In genomic region chr1:50970508-50970885, GRCh38 we compare ENCODE assay signal across 8 cellular contexts. TPM values are rescaled to one million over a fixed set of nuclear protein-coding genes. Genes with fewer than 3 reads are reported as not detected.
A peak's percentile ranks its signal among the peaks of the same experiment; 100 is the strongest.
DNase-seq lines count a peak whose midpoint lies in the region; ATAC-seq and TF ChIP-seq lines count a peak whose summit lies in the region.

No MANE protein-coding gene starts in this region.

- H3K79me2 ChIP-seq in Loucy (ENCODE audit: insufficient read depth, low read length): peaks cover 98% of the 10 kb centered on the region

- H3K79me1 ChIP-seq in neuronal stem cell (ENCODE audit: low read depth, low read length): no peaks in the 10 kb centered on the region

- peaks cover 2% of the 10 kb centered on the region; the same call in 1 of the 2 replicates for H3F3A ChIP-seq in Loucy (ENCODE audit: low read depth)

- H3K4ac ChIP-seq in neuronal stem cell (ENCODE audit: low read length): no peak overlapping the region

- H3K27ac Mint-ChIP-seq in CD4-positive, alpha-beta memory T cell: peak overlapping the region; percentile 90 to 98 (median 93)

- POLR2A ChIA-PET in CD4-positive, alpha-beta memory T cell (lab: Charles Lee; ENCODE audit: partially characterized antibody): interaction anchor here (1.0 to 4.4 kb wide), 3 partner anchors 8 to 12 kb away, joined by 3 to 122 read pairs (median 88); partner anchors contain the start of gene FAF1

- no peak overlapping the region for H2BK5ac ChIP-seq in neuronal stem cell (ENCODE audit: low read length)

- no CpG with 5 or more reads among the region's 6 CpGs for WGBS in neuronal stem cell (ENCODE audit: extremely low coverage in 2 of 2, insufficient read length in 2 of 2, insufficient replicate concordance in 1 of 2), 2 donors

- peaks cover 31% of the 10 kb centered on the region for H3K4me1 ChIP-seq in CD4-positive, alpha-beta memory T cell (ENCODE audit: insufficient read depth, low read length)
- H3K4me1 ChIP-seq in Loucy (ENCODE audit: insufficient read depth, low read length, poor library complexity, severe bottlenecking): peaks cover 29% of the 10 kb centered on the region
- peaks cover 5 to 12% of the 10 kb centered on the region in 2 donors for H3K4me1 ChIP-seq in neuronal stem cell (ENCODE audit: control insufficient read depth in 2 of 2, insufficient read depth in 1 of 2, low read depth in 1 of 2, low read length in 2 of 2)

- H3K4me1 Mint-ChIP-seq in CD4-positive, alpha-beta memory T cell: peaks cover 9 to 34% (median 23%) of the 10 kb centered on the region in 4 donors

- no peak overlapping the region for H4K91ac ChIP-seq in neuronal stem cell (ENCODE audit: low read depth, low read length, poor library complexity)

- no peaks in the 10 kb centered on the region for H3K9me3 Mint-ChIP-seq in CD4-positive, alpha-beta memory T cell

- intact Hi-C loops in CD4-positive, alpha-beta memory T cell (cut with micrococcal nuclease): no loop called here

- H3K27ac ChIP-seq in CD4-positive, alpha-beta memory T cell (ENCODE audit: low read depth, low read length): peak overlapping the region; percentile 76
- H3K27ac ChIP-seq in coronary artery (peak overlapping the region; percentile 98 to 99), neuronal stem cell (replicated peaks; ENCODE audit: low read length) (no peak overlapping the region)

- CTCF ChIA-PET in CD4-positive, alpha-beta memory T cell (lab: Charles Lee; ENCODE audit: partially characterized antibody): interaction anchor here (1.2 to 3.5 kb wide), 4 partner anchors 8 to 98 kb away, joined by 4 to 25 read pairs (median 10); no protein-coding TSS in a partner anchor

- ATAC-seq in GM19455 (IDR thresholded peaks at IDR 0.05; ENCODE audit: unreplicated experiment): no peak

- H3K23ac ChIP-seq in neuronal stem cell (ENCODE audit: low read depth, low read length, poor library complexity): no peak overlapping the region

- H3K9ac ChIP-seq in Loucy (ENCODE audit: low read depth, low read length, poor library complexity, severe bottlenecking): peak overlapping the region; percentile 96
- no peak overlapping the region for H3K9ac ChIP-seq in neuronal stem cell (ENCODE audit: low read depth, low read length, poor library complexity)

- TF ChIP-seq CTCF in Loucy (conservative IDR thresholded peaks at IDR 0.05; ENCODE audit: low read length) (no peak), coronary artery (IDR thresholded peaks at IDR 0.05) (no peak)

- H2AFZ ChIP-seq in Loucy (ENCODE audit: low read length) (no peak overlapping the region), neuronal stem cell (ENCODE audit: low read length) (peak overlapping the region; percentile 100)

- peak overlapping the region; percentile 89 for H3K4me2 ChIP-seq in Loucy (ENCODE audit: low read depth, low read length, poor library complexity, severe bottlenecking)
- no peak overlapping the region for H3K4me2 ChIP-seq in neuronal stem cell (ENCODE audit: insufficient read depth, low read length, poor library complexity, severe bottlenecking)

- DNase-seq in CD4-positive, alpha-beta memory T cell: no peak
- no peak for DNase-seq in coronary artery (ENCODE audit: low spot score)
- no peak for DNase-seq in neuronal stem cell (ENCODE audit: low spot score)
- DNase-seq in HCEC 1CT: no peak
- no peak for DNase-seq in dermis blood vessel endothelial cell
- no peak for DNase-seq in stimulated activated CD4-positive, alpha-beta T cell treated with anti-CD3 and anti-CD28 coated beads, Interleukin-1b, Interleukin-23, amount 100 ng/mL, for 48 hours

- no peaks in the 10 kb centered on the region for H3K36me3 ChIP-seq in CD4-positive, alpha-beta memory T cell (ENCODE audit: insufficient read depth, low read length)
- peaks cover 41% of the 10 kb centered on the region for H3K36me3 ChIP-seq in Loucy (ENCODE audit: insufficient read depth, low read length)
- H3K36me3 ChIP-seq in neuronal stem cell (replicated peaks in 1 of 2; ENCODE audit: control insufficient read depth in 2 of 2, insufficient read depth in 2 of 2, low read length in 2 of 2): no peaks in the 10 kb centered on the region

- no peak overlapping the region for H2BK12ac ChIP-seq in neuronal stem cell (ENCODE audit: low read length)

- H2BK15ac ChIP-seq in neuronal stem cell (ENCODE audit: low read length): no peak overlapping the region

- H3K36me3 Mint-ChIP-seq in CD4-positive, alpha-beta memory T cell: peaks cover 3 to 15% of the 10 kb centered on the region in 2 donors

- H3K9me3 ChIP-seq in CD4-positive, alpha-beta memory T cell (ENCODE audit: control insufficient read depth in 1 of 2, low read length in 2 of 2): no peaks in the 10 kb centered on the region
- no peaks in the 10 kb centered on the region for H3K9me3 ChIP-seq in Loucy (ENCODE audit: insufficient read depth, low read depth, low read length)
- no peaks in the 10 kb centered on the region for H3K9me3 ChIP-seq in neuronal stem cell (replicated peaks in 1 of 2; ENCODE audit: control insufficient read depth in 2 of 2, insufficient read depth in 1 of 2, low read depth in 1 of 2, low read length in 2 of 2)

- peak overlapping the region; percentile 91 to 100 for H3K4me3 ChIP-seq in CD4-positive, alpha-beta memory T cell (ENCODE audit: low read length in 2 of 2)
- H3K4me3 ChIP-seq in Loucy (ENCODE audit: low read length, poor library complexity, severe bottlenecking) (peak overlapping the region; percentile 85), coronary artery (peak overlapping the region; percentile 89), neuronal stem cell (ENCODE audit: low read length in 2 of 2) (peak overlapping the region in 1 of 2 donors; percentile 95)

- peaks cover 0 to 2% of the 10 kb centered on the region in 2 donors for H3K27me3 Mint-ChIP-seq in CD4-positive, alpha-beta memory T cell

- H3K9me2 ChIP-seq in Loucy (replicated peaks; ENCODE audit: low read depth, low read length): no peaks in the 10 kb centered on the region

- H4K8ac ChIP-seq in neuronal stem cell (ENCODE audit: low read depth, low read length): no peak overlapping the region

- peaks cover 60% of the 10 kb centered on the region for H4K20me1 ChIP-seq in Loucy (ENCODE audit: insufficient read depth, low read length, poor library complexity, severe bottlenecking)

- H3K14ac ChIP-seq in neuronal stem cell (ENCODE audit: low read length): no peak overlapping the region

- H3K4me3 Mint-ChIP-seq in CD4-positive, alpha-beta memory T cell: peak overlapping the region; percentile 95 to 100 (median 98)

- H2AK5ac ChIP-seq in neuronal stem cell (ENCODE audit: low read depth, low read length): no peak overlapping the region

- H3K27me3 ChIP-seq in CD4-positive, alpha-beta memory T cell (ENCODE audit: insufficient read depth, low read length): no peaks in the 10 kb centered on the region
- H3K27me3 ChIP-seq in Loucy (ENCODE audit: insufficient read depth, low read length, poor library complexity, severe bottlenecking) (peaks cover 13% of the 10 kb centered on the region), neuronal stem cell (ENCODE audit: control insufficient read depth in 3 of 3, insufficient read depth in 3 of 3, low read depth in 1 of 3, low read length in 3 of 3) (peaks cover 7 to 57% (median 45%) of the 10 kb centered on the region in 3 experiments)

- no peak overlapping the region for H2BK120ac ChIP-seq in neuronal stem cell (ENCODE audit: low read depth, low read length)

- H3K18ac ChIP-seq in neuronal stem cell (ENCODE audit: low read length): no peak overlapping the region

RNA-seq across cellular contexts. Expression of gene CDKN2C, which starts 0.5 kb away (rescaled TPM):
- 1 to 10 TPM; 7.7 to 9.2 TPM for total RNA-seq in CD4-positive, alpha-beta memory T cell
- polyA plus RNA-seq in CD4-positive, alpha-beta memory T cell: 10 to 100 TPM; 12.9 to 14.8 TPM
- 1.5 TPM for polyA plus RNA-seq in neuronal stem cell (2013, experiment 1 of 2)
- 1.4 TPM for polyA plus RNA-seq in neuronal stem cell (2013, experiment 2 of 2)
- total RNA-seq in dermis blood vessel endothelial cell: 10.0 and 18.5 TPM in 2 replicates

RNA-seq across cellular contexts. Expression of gene FAF1, which starts 10.4 kb away (rescaled TPM):
- 10 to 100 TPM; 50.0 to 57.7 TPM for total RNA-seq in CD4-positive, alpha-beta memory T cell
- 10 to 100 TPM; 36.0 to 60.2 TPM for polyA plus RNA-seq in CD4-positive, alpha-beta memory T cell
- 27.8 TPM for polyA plus RNA-seq in neuronal stem cell (2013, experiment 1 of 2)
- polyA plus RNA-seq in neuronal stem cell (2013, experiment 2 of 2): 28.1 TPM
- total RNA-seq in dermis blood vessel endothelial cell: 56.5 and 70.6 TPM in 2 replicates
